Comparison of ENCODE assay signal across 14 cellular contexts in genomic region chr17:17180141-17180603, GRCh38. TPM values are rescaled to one million over a fixed set of nuclear protein-coding genes. Genes with fewer than 3 reads are reported as not detected.
DNase-seq lines count a peak whose midpoint lies in the region; ATAC-seq, FAIRE-seq and TF ChIP-seq lines count a peak whose summit lies in the region.
"Had no signal": no experiment of that assay in that cellular context is flagged by ENCODE, and none has a peak within 500 bp of the region (broad histone marks: within the 10 kb centered on the region; RNA-seq: fewer than 3 reads in every experiment).

No MANE protein-coding gene starts in this region.

- H3K27ac Mint-ChIP-seq in activated CD4-positive, alpha-beta T cell treated with anti-CD3 and anti-CD28 coated beads, Interleukin-2, amount 10 ng/mL, durations not matched to agents 7 days and 5 days = peak overlapping the region; percentile 97
- peak overlapping the region; percentile 75 for H3K27ac Mint-ChIP-seq in glutamatergic neuron (ENCODE audit: unreplicated experiment)

- H3K27ac ChIP-seq in skeletal muscle tissue (ENCODE audit: low read depth, low read length) = peak overlapping the region; percentile 34
- H3K27ac ChIP-seq: brain microvascular endothelial cell had no signal

- no peaks in the 10 kb centered on the region for H3K9me3 Mint-ChIP-seq in activated CD4-positive, alpha-beta T cell treated with anti-CD3 and anti-CD28 coated beads, Interleukin-2, amount 10 ng/mL, durations not matched to agents 7 days and 5 days
- peaks cover 12% of the 10 kb centered on the region for H3K9me3 Mint-ChIP-seq in glutamatergic neuron (ENCODE audit: unreplicated experiment)

- H3K36me3 ChIP-seq in skeletal muscle tissue (ENCODE audit: control insufficient read depth in 3 of 3, insufficient read depth in 3 of 3, low read length in 3 of 3) = peaks cover 70 to 87% (median 77%) of the 10 kb centered on the region in 3 donors

- peak; percentile 57 for DNase-seq in activated CD4-positive, alpha-beta T cell treated with anti-CD3 and anti-CD28 coated beads, Interleukin-2, amount 10 ng/mL, durations not matched to agents 7 days and 5 days
- no peak for DNase-seq in activated CD4-positive, alpha-beta T cell treated with anti-CD3 and anti-CD28 coated beads, Interleukin-2, amount 50 U/mL, for 4 hours
- DNase-seq in activated T-helper 1 cell treated with Interleukin-2 at 50 U/mL for 16 hours (ENCODE audit: low read depth) (peak; percentile 16), glutamatergic neuron (no peak), DMS53 (lab: John Stamatoyannopoulos, UW) (no peak), GM19239 (ENCODE audit: insufficient read length, low spot score) (no peak)
- DNase-seq: brain microvascular endothelial cell; DND-41; stimulated activated CD4-positive, alpha-beta T cell treated with anti-CD3 and anti-CD28 coated beads, Interleukin-12 subunit alpha, Interleukin-12 subunit beta, amount 100 ng/mL, for 4 hours had no signal

- POLR2A ChIA-PET in activated CD4-positive, alpha-beta T cell treated with anti-CD3 and anti-CD28 coated beads, Interleukin-2, amount 10 ng/mL, durations not matched to agents 7 days and 5 days (lab: Charles Lee) = no interaction called here

- no peak for ATAC-seq in GM18868 (IDR thresholded peaks at IDR 0.05; ENCODE audit: unreplicated experiment)
- ATAC-seq: SK-N-SH treated with all-trans-retinoic acid at 6 μM for 48 hours had no signal

- H3K9ac ChIP-seq in skeletal muscle tissue (ENCODE audit: low read depth in 1 of 3, low read length in 3 of 3) = peak overlapping the region in 1 of 3 donors; percentile 33

- no peaks in the 10 kb centered on the region for H3K27me3 ChIP-seq in skeletal muscle tissue (ENCODE audit: control insufficient read depth in 3 of 3, insufficient read depth in 3 of 3, low read length in 3 of 3)
- H3K27me3 ChIP-seq: brain microvascular endothelial cell, esophagus muscularis mucosa had no signal

- FAIRE-seq in GM19239 (lab: Jason Lieb, UNC) = no peak
- FAIRE-seq: A204.1 had no signal

- CTCF ChIA-PET in activated CD4-positive, alpha-beta T cell treated with anti-CD3 and anti-CD28 coated beads, Interleukin-2, amount 10 ng/mL, durations not matched to agents 7 days and 5 days (lab: Charles Lee) = interaction anchor here (1.2 to 1.4 kb wide), 2 partner anchors 16 to 31 kb away, joined by 3 to 5 read pairs; no protein-coding TSS in a partner anchor

- peak overlapping the region; percentile 73 for H3K4me3 Mint-ChIP-seq in activated CD4-positive, alpha-beta T cell treated with anti-CD3 and anti-CD28 coated beads, Interleukin-2, amount 10 ng/mL, durations not matched to agents 7 days and 5 days
- no peak overlapping the region for H3K4me3 Mint-ChIP-seq in glutamatergic neuron (ENCODE audit: unreplicated experiment)

- no peaks in the 10 kb centered on the region for H3K27me3 Mint-ChIP-seq in activated CD4-positive, alpha-beta T cell treated with anti-CD3 and anti-CD28 coated beads, Interleukin-2, amount 10 ng/mL, durations not matched to agents 7 days and 5 days
- H3K27me3 Mint-ChIP-seq in glutamatergic neuron (ENCODE audit: unreplicated experiment) = peaks cover 8% of the 10 kb centered on the region

- no peaks in the 10 kb centered on the region for H3K9me3 ChIP-seq in skeletal muscle tissue (ENCODE audit: control insufficient read depth in 3 of 3, low read length in 3 of 3)
- H3K9me3 ChIP-seq: esophagus muscularis mucosa had no signal

- H3K36me3 Mint-ChIP-seq in activated CD4-positive, alpha-beta T cell treated with anti-CD3 and anti-CD28 coated beads, Interleukin-2, amount 10 ng/mL, durations not matched to agents 7 days and 5 days (ENCODE audit: low read depth) = peaks cover 79% of the 10 kb centered on the region
- peaks cover 4% of the 10 kb centered on the region for H3K36me3 Mint-ChIP-seq in glutamatergic neuron (ENCODE audit: unreplicated experiment)

- peaks cover 95% of the 10 kb centered on the region for H3K4me1 Mint-ChIP-seq in activated CD4-positive, alpha-beta T cell treated with anti-CD3 and anti-CD28 coated beads, Interleukin-2, amount 10 ng/mL, durations not matched to agents 7 days and 5 days
- H3K4me1 Mint-ChIP-seq in glutamatergic neuron (ENCODE audit: low read depth, unreplicated experiment) = peaks cover 9% of the 10 kb centered on the region

- no peak for TF ChIP-seq CTCF in glutamatergic neuron (IDR thresholded peaks at IDR 0.05; ENCODE audit: partially characterized antibody, unreplicated experiment)

- peaks cover 0 to 19% (median 17%) of the 10 kb centered on the region in 3 donors for H3K4me1 ChIP-seq in skeletal muscle tissue (ENCODE audit: control insufficient read depth in 3 of 3, insufficient read depth in 3 of 3, low read length in 3 of 3)

- no peak overlapping the region for H3K4me3 ChIP-seq in skeletal muscle tissue (ENCODE audit: low read length in 3 of 3)
- H3K4me3 ChIP-seq: esophagus muscularis mucosa had no signal

RNA-seq across cellular contexts. Expression of gene PLD6, which starts 26.0 kb away (rescaled TPM):
- 10 to 100 TPM; 10.9 to 11.8 TPM for total RNA-seq in activated CD4-positive, alpha-beta T cell treated with anti-CD3 and anti-CD28 coated beads, Interleukin-2, amount 10 ng/mL, durations not matched to agents 7 days and 5 days
- total RNA-seq in glutamatergic neuron (ENCODE audit: unreplicated experiment) = 1.1 TPM
- 4.2 TPM for total RNA-seq in skeletal muscle tissue

RNA-seq across cellular contexts. Expression of gene FLCN, which starts 56.8 kb away (rescaled TPM):
- 10 to 100 TPM; 39.4 to 48.0 TPM for total RNA-seq in activated CD4-positive, alpha-beta T cell treated with anti-CD3 and anti-CD28 coated beads, Interleukin-2, amount 10 ng/mL, durations not matched to agents 7 days and 5 days
- 131 TPM for total RNA-seq in glutamatergic neuron (ENCODE audit: unreplicated experiment)
- total RNA-seq in skeletal muscle tissue = 20.9 TPM

Comparison
In these comparisons a context has a peak if more than half of its experiments do, and no peak if none do; other contexts are left out.
1. DNase-seq: peak in activated CD4-positive, alpha-beta T cell treated with anti-CD3 and anti-CD28 coated beads, Interleukin-2, amount 10 ng/mL, durations not matched to agents 7 days and 5 days (single experiment) and activated T-helper 1 cell treated with Interleukin-2 at 50 U/mL for 16 hours (single experiment); none in activated CD4-positive, alpha-beta T cell treated with anti-CD3 and anti-CD28 coated beads, Interleukin-2, amount 50 U/mL, for 4 hours (0 of 2), glutamatergic neuron (single experiment), DMS53 (single experiment) and GM19239 (single experiment).